ENCODE assay signal across 18 cellular contexts in genomic region chr4:181956502-181956901, GRCh38.
"Had no signal": no experiment of that assay in that cellular context is flagged by ENCODE, and none has a peak within 500 bp of the region (broad histone marks: within the 10 kb centered on the region; RNA-seq: fewer than 3 reads in every experiment).

No MANE protein-coding gene starts in this region.

- H3K36me3 ChIP-seq: breast epithelium, esophagus muscularis mucosa, prostate gland, right atrium auricular region, stomach, upper lobe of right lung had no signal

- DNase-seq: activated CD4-positive, alpha-beta T cell treated with anti-CD3 and anti-CD28 coated beads, Interleukin-2, amount 10 ng/mL, durations not matched to agents 7 days and 5 days; activated CD8-positive, alpha-beta memory T cell treated with anti-CD3 and anti-CD28 coated beads, Interleukin-2, amount 50 U/mL, for 4 hours; activated effector memory CD4-positive, alpha-beta T cell treated with Interleukin-2 at 50 U/mL for 16 hours; activated naive CD4-positive, alpha-beta T cell treated with anti-CD3 and anti-CD28 coated beads, Interleukin-2, amount 10 ng/mL, durations not matched to agents 7 days and 5 days; activated naive CD8-positive, alpha-beta T cell treated with anti-CD3 and anti-CD28 coated beads, Interleukin-2, amount 50 U/mL, for 24 hours; activated T-cell treated with anti-CD3 and anti-CD28 coated beads, Interleukin-2, amount 50 U/mL, for 4 hours; cortex of kidney; nephron progenitor cell; small intestine; stimulated activated CD4-positive, alpha-beta T cell treated with anti-CD3 and anti-CD28 coated beads, Interleukin-4, amount 100 ng/mL, for 1 hour; stomach; testis; upper lobe of right lung had no signal

- H3K9me3 ChIP-seq: breast epithelium, esophagus muscularis mucosa, prostate gland, right atrium auricular region, stomach, testis, upper lobe of right lung had no signal

- H3K27me3 Mint-ChIP-seq: activated CD4-positive, alpha-beta T cell treated with anti-CD3 and anti-CD28 coated beads, Interleukin-2, amount 10 ng/mL, durations not matched to agents 7 days and 5 days; activated naive CD4-positive, alpha-beta T cell treated with anti-CD3 and anti-CD28 coated beads, Interleukin-2, amount 10 ng/mL, durations not matched to agents 7 days and 5 days; activated naive CD8-positive, alpha-beta T cell treated with anti-CD3 and anti-CD28 coated beads, Interleukin-2, amount 50 U/mL, for 24 hours had no signal

- H3K27ac Mint-ChIP-seq: activated CD4-positive, alpha-beta T cell treated with anti-CD3 and anti-CD28 coated beads, Interleukin-2, amount 10 ng/mL, durations not matched to agents 7 days and 5 days; activated naive CD4-positive, alpha-beta T cell treated with anti-CD3 and anti-CD28 coated beads, Interleukin-2, amount 10 ng/mL, durations not matched to agents 7 days and 5 days; activated naive CD8-positive, alpha-beta T cell treated with anti-CD3 and anti-CD28 coated beads, Interleukin-2, amount 50 U/mL, for 24 hours; nephron progenitor cell; T-helper 1 cell treated with Interleukin-12 subunit alpha and Interleukin-12 subunit beta and Interleukin-4 antibody, amounts not matched to agents 30 μg/mL and 1 μg/mL, for 36 hours had no signal

- H3K4me3 ChIP-seq: breast epithelium, esophagus muscularis mucosa, prostate gland, right atrium auricular region, stomach, testis, upper lobe of right lung had no signal

- H3K4me1 Mint-ChIP-seq: activated CD4-positive, alpha-beta T cell treated with anti-CD3 and anti-CD28 coated beads, Interleukin-2, amount 10 ng/mL, durations not matched to agents 7 days and 5 days; activated naive CD4-positive, alpha-beta T cell treated with anti-CD3 and anti-CD28 coated beads, Interleukin-2, amount 10 ng/mL, durations not matched to agents 7 days and 5 days; activated naive CD8-positive, alpha-beta T cell treated with anti-CD3 and anti-CD28 coated beads, Interleukin-2, amount 50 U/mL, for 24 hours had no signal

- H3K4me1 ChIP-seq: breast epithelium, right atrium auricular region, testis, upper lobe of right lung had no signal

- H3K4me3 Mint-ChIP-seq: activated CD4-positive, alpha-beta T cell treated with anti-CD3 and anti-CD28 coated beads, Interleukin-2, amount 10 ng/mL, durations not matched to agents 7 days and 5 days; activated naive CD4-positive, alpha-beta T cell treated with anti-CD3 and anti-CD28 coated beads, Interleukin-2, amount 10 ng/mL, durations not matched to agents 7 days and 5 days; activated naive CD8-positive, alpha-beta T cell treated with anti-CD3 and anti-CD28 coated beads, Interleukin-2, amount 50 U/mL, for 24 hours; activated T-cell treated with anti-CD3 and anti-CD28 coated beads, Interleukin-2, amount 50 U/mL, for 4 hours; nephron progenitor cell; T-helper 1 cell treated with Interleukin-12 subunit alpha and Interleukin-12 subunit beta and Interleukin-4 antibody, amounts not matched to agents 30 μg/mL and 1 μg/mL, for 36 hours had no signal

- H3K9me3 Mint-ChIP-seq: activated CD4-positive, alpha-beta T cell treated with anti-CD3 and anti-CD28 coated beads, Interleukin-2, amount 10 ng/mL, durations not matched to agents 7 days and 5 days; activated naive CD4-positive, alpha-beta T cell treated with anti-CD3 and anti-CD28 coated beads, Interleukin-2, amount 10 ng/mL, durations not matched to agents 7 days and 5 days; activated naive CD8-positive, alpha-beta T cell treated with anti-CD3 and anti-CD28 coated beads, Interleukin-2, amount 50 U/mL, for 24 hours; activated T-cell treated with anti-CD3 and anti-CD28 coated beads, Interleukin-2, amount 50 U/mL, for 4 hours; nephron progenitor cell; T-helper 1 cell treated with Interleukin-12 subunit alpha and Interleukin-12 subunit beta and Interleukin-4 antibody, amounts not matched to agents 30 μg/mL and 1 μg/mL, for 36 hours had no signal

- H3K36me3 Mint-ChIP-seq: activated naive CD4-positive, alpha-beta T cell treated with anti-CD3 and anti-CD28 coated beads, Interleukin-2, amount 10 ng/mL, durations not matched to agents 7 days and 5 days had no signal

- H3K27me3 ChIP-seq: breast epithelium, esophagus muscularis mucosa, right atrium auricular region, stomach, testis, upper lobe of right lung had no signal

- H3K27ac ChIP-seq: breast epithelium, esophagus muscularis mucosa, prostate gland, right atrium auricular region, stomach, testis, upper lobe of right lung had no signal
